ENCODE assay signal across 8 cellular contexts in genomic region chr14:35826218-35826951, GRCh38. TPM values are rescaled to one million over a fixed set of nuclear protein-coding genes. Genes with fewer than 3 reads are reported as not detected.
DNase-seq lines count a peak whose midpoint lies in the region; ATAC-seq and TF ChIP-seq lines count a peak whose summit lies in the region.

A gene with protein sequence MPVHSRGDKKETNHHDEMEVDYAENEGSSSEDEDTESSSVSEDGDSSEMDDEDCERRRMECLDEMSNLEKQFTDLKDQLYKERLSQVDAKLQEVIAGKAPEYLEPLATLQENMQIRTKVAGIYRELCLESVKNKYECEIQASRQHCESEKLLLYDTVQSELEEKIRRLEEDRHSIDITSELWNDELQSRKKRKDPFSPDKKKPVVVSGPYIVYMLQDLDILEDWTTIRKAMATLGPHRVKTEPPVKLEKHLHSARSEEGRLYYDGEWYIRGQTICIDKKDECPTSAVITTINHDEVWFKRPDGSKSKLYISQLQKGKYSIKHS (plus strand): TSS chr14:35826338. CDS start chr14:35826517, 179 bp downstream.

- H3K4me1 Mint-ChIP-seq in T-cell: peaks cover 16 to 28% (median 23%) of the 10 kb centered on the region in 3 donors
- H3K4me1 Mint-ChIP-seq in type B pancreatic cell (ENCODE audit: unreplicated experiment): peaks cover 18% of the 10 kb centered on the region

- H3K4me3 Mint-ChIP-seq in T-cell (peak within 1 kb of the TSS; percentile 88 to 93 (median 88)), type B pancreatic cell (peak within 1 kb of the TSS; percentile 91)

- H3K27me3 ChIP-seq in heart right ventricle: no peaks in the 10 kb centered on the region

- no peak for TF ChIP-seq CTCF in GM13977 (IDR thresholded peaks at IDR 0.05; ENCODE audit: extremely low read depth, insufficient read depth, missing control alignments)
- TF ChIP-seq CTCF in heart right ventricle (IDR thresholded peaks at IDR 0.05): peak in 7 of 9 donors; percentile 9 to 47 (median 24)
- no peak for TF ChIP-seq CTCF in type B pancreatic cell (conservative IDR thresholded peaks at IDR 0.05)

- CTCF ChIA-PET in T-cell (lab: Charles Lee): interaction anchor here (0.5 to 2.5 kb wide), 13 partner anchors 9 to 1808 kb away, joined by 3 to 21 read pairs (median 5); partner anchors contain the start of gene RALGAPA1 (in 1 of the 2)

- intact Hi-C loops in heart right ventricle (cut with DNase I): loop anchor here in 2 of 10 donors (1.0 to 2.0 kb wide), 2 partner anchors 17 to 18 kb away; partner anchors contain the start of gene RALGAPA1 (in 2 of the 2)

- H3K36me3 ChIP-seq in heart right ventricle: peaks cover 0 to 9% (median 0%) of the 10 kb centered on the region in 9 donors

- H3K27ac ChIP-seq in heart right ventricle: peak within 1 kb of the TSS; percentile 91 to 99 (median 98)

- DNase-seq in GM13977 (ENCODE audit: low spot score) (peak; percentile 98), NCI-H146 (lab: John Stamatoyannopoulos, UW) (peak; percentile 98), T-cell (peak; percentile 88 to 98 (median 96)), amniotic epithelial cell (ENCODE audit: low read depth) (peak; percentile 99), heart right ventricle (peak; percentile 98), pons (ENCODE audit: low spot score) (peak; percentile 99), type B pancreatic cell (ENCODE audit: extremely low spot score, unreplicated experiment) (peak; percentile 98)

- no peaks in the 10 kb centered on the region for H3K9me3 Mint-ChIP-seq in T-cell
- H3K9me3 Mint-ChIP-seq in type B pancreatic cell: no peaks in the 10 kb centered on the region

- H3K4me3 ChIP-seq in heart right ventricle: peak within 1 kb of the TSS; percentile 42 to 99 (median 82)

- in situ Hi-C loops in GM13977 (cut with MboI; ENCODE audit: low pct_unique_long_range_greater_than_20kb, low sequenced_read_pairs, unreplicated experiment): no loop called here

- peaks cover 0 to 16% (median 9%) of the 10 kb centered on the region in 9 donors for H3K4me1 ChIP-seq in heart right ventricle

- H3K9me3 ChIP-seq in heart right ventricle: no peaks in the 10 kb centered on the region

- peak within 1 kb of the TSS; percentile 81 to 92 for H3K27ac Mint-ChIP-seq in T-cell
- H3K27ac Mint-ChIP-seq in type B pancreatic cell: peak within 1 kb of the TSS; percentile 83

- no peaks in the 10 kb centered on the region for H3K27me3 Mint-ChIP-seq in T-cell
- no peaks in the 10 kb centered on the region for H3K27me3 Mint-ChIP-seq in type B pancreatic cell

- WGBS in heart right ventricle, 2 donors: 0 to 1% methylated on average over 70 of the region's 70 CpGs

- peaks cover under 1% of the 10 kb centered on the region for H3K36me3 Mint-ChIP-seq in T-cell
- no peaks in the 10 kb centered on the region for H3K36me3 Mint-ChIP-seq in type B pancreatic cell

- ATAC-seq in HG02870 (IDR thresholded peaks at IDR 0.05; ENCODE audit: unreplicated experiment): peak; percentile 95
- peak; percentile 97 to 100 (median 98) for ATAC-seq in T-cell (replicated peaks in 1 of 4)
- peak; percentile 98 to 99 (median 98) for ATAC-seq in heart right ventricle

- POLR2A ChIA-PET in T-cell (lab: Charles Lee): interaction anchor here (0.5 to 1.8 kb wide), 12 partner anchors 13 to 1290 kb away, joined by 3 to 33 read pairs (median 5); partner anchors contain the start of gene RALGAPA1 (in 1 of the 2)

RNA-seq across cellular contexts. Expression of the gene that starts here (rescaled TPM):
- total RNA-seq in T-cell (1 to 10 TPM; 3.9 to 7.7 (median 5.4) TPM), heart right ventricle (10 to 100 TPM; 10.9 to 14.0 (median 12.0) TPM), type B pancreatic cell (ENCODE audit: low replicate concordance) (8.7 and 14.6 TPM in 2 replicates)
- polyA plus RNA-seq in heart right ventricle: 1 to 10 TPM; 2.9 to 6.5 TPM

Comparison
In these comparisons a context has a peak if more than half of its experiments do, and no peak if none do; other contexts are left out.
1. Peak in every context shown above with its lines: DNase-seq, ATAC-seq, H3K4me3 ChIP-seq and H3K27ac ChIP-seq.
2. CTCF ChIP-seq: peak in heart right ventricle (7 of 9); none in GM13977 (single experiment) and type B pancreatic cell (single experiment).